In genomic region chr6:154593122-154593521, GRCh38 we compare ENCODE assay signal across 15 cellular contexts.
DNase-seq lines count a peak whose midpoint lies in the region; ATAC-seq, FAIRE-seq and TF ChIP-seq lines count a peak whose summit lies in the region.
"Had no signal": no experiment of that assay in that cellular context is flagged by ENCODE, and none has a peak within 500 bp of the region (broad histone marks: within the 10 kb centered on the region; RNA-seq: fewer than 3 reads in every experiment).

No MANE protein-coding gene starts in this region.

- no peaks in the 10 kb centered on the region for H3K9me2 ChIP-seq in MM.1S (replicated peaks; ENCODE audit: insufficient read depth, low read length)
- H3K9me2 ChIP-seq: SK-N-SH had no signal

- FAIRE-seq in GM12878 (lab: Jason Lieb, UNC): no peak

- H3K4me1 ChIP-seq in GM12878 (ENCODE audit: control insufficient read depth, insufficient read depth, low read length) (no peaks in the 10 kb centered on the region), muscle layer of colon (ENCODE audit: insufficient read depth, low read length) (peaks cover 39% of the 10 kb centered on the region), MM.1S (ENCODE audit: low read length) (no peaks in the 10 kb centered on the region), gastrocnemius medialis (no peaks in the 10 kb centered on the region)

- in situ Hi-C loops in GM12878 (cut with MboI) (no loop called here), gastrocnemius medialis (cut with MboI; ENCODE audit: low sequenced_read_pairs in 4 of 4) (no loop called here)

- CTCF ChIA-PET in GM12878 (lab: Yijun Ruan, JAX): no interaction called here

- H3K36me3 ChIP-seq in GM12878 (ENCODE audit: control insufficient read depth in 2 of 2, insufficient read depth in 2 of 2, low read length in 1 of 2) (no peaks in the 10 kb centered on the region), muscle layer of colon (ENCODE audit: insufficient read depth, low read length) (no peaks in the 10 kb centered on the region), MM.1S (replicated peaks; ENCODE audit: insufficient read depth, low read length) (no peaks in the 10 kb centered on the region), gastrocnemius medialis (no peaks in the 10 kb centered on the region)

- POLR2A ChIA-PET in GM12878 (lab: Charles Lee): no interaction called here

- no peaks in the 10 kb centered on the region for H3K9me3 ChIP-seq in GM12878 (replicated peaks; ENCODE audit: control insufficient read depth, insufficient read depth, low read length)
- no peaks in the 10 kb centered on the region for H3K9me3 ChIP-seq in muscle layer of colon (ENCODE audit: low read length)
- H3K9me3 ChIP-seq in MM.1S (replicated peaks; ENCODE audit: insufficient read depth, low read length): no peaks in the 10 kb centered on the region
- no peaks in the 10 kb centered on the region for H3K9me3 ChIP-seq in gastrocnemius medialis
- H3K9me3 ChIP-seq: SK-N-SH had no signal

- no peak for TF ChIP-seq POLR2A in GM12878 (IDR thresholded peaks at IDR 0.05; ENCODE audit: low read depth, low read length)
- TF ChIP-seq POLR2A in gastrocnemius medialis (IDR thresholded peaks at IDR 0.05): no peak

- WGBS in GM12878 (ENCODE audit: insufficient coverage, insufficient replicate concordance, low lambda C conversion rate, missing lambda C conversion rate): 58% methylated on average over 7 of the region's 7 CpGs

- DNase-seq in DMS53 (lab: John Stamatoyannopoulos, UW) (peak; percentile 94), NCI-H2081 treated with DMSO at 0.1 percent for 48 hours (lab: John Stamatoyannopoulos, UW) (peak; percentile 32), GM12878 (ENCODE audit: low read depth, low spot score) (no peak), MM.1S (no peak), head of caudate nucleus (no peak), gastrocnemius medialis (no peak), pons (ENCODE audit: low spot score) (no peak)
- DNase-seq: activated T-cell treated with anti-CD3 and anti-CD28 coated beads, Interleukin-2, amount 50 U/mL, for 72 hours; effector memory CD4-positive, alpha-beta T cell; NCI-H526 treated with DMSO at 0.1 percent for 48 hours; occipital lobe; SK-N-SH; stimulated activated CD4-positive, alpha-beta T cell treated with anti-CD3 and anti-CD28 coated beads, Interleukin-1b, Interleukin-23, amount 100 ng/mL, for 48 hours had no signal

- no peaks in the 10 kb centered on the region for H3F3A ChIP-seq in MM.1S (ENCODE audit: insufficient read depth, low read length)

- H3K79me2 ChIP-seq in GM12878 (ENCODE audit: control insufficient read depth, insufficient read depth, low read length) (no peaks in the 10 kb centered on the region), MM.1S (ENCODE audit: low read length) (no peaks in the 10 kb centered on the region)

- H4K20me1 ChIP-seq in GM12878 (ENCODE audit: control insufficient read depth, insufficient read depth): no peaks in the 10 kb centered on the region
- H4K20me1 ChIP-seq in MM.1S (ENCODE audit: insufficient read depth, low read length): no peaks in the 10 kb centered on the region

- RAD21 ChIA-PET in GM12878 (lab: Charles Lee; ENCODE audit: unreplicated experiment): no interaction called here

- H3K9ac ChIP-seq in GM12878 (ENCODE audit: control insufficient read depth, insufficient read depth, low read length) (no peak overlapping the region), muscle layer of colon (ENCODE audit: low read length) (no peak overlapping the region), MM.1S (ENCODE audit: low read length) (no peak overlapping the region)
- H3K9ac ChIP-seq: SK-N-SH had no signal

- H3K4me2 ChIP-seq in GM12878 (ENCODE audit: control insufficient read depth, insufficient read depth) (no peak overlapping the region), MM.1S (ENCODE audit: low read depth, low read length) (no peak overlapping the region)
- H3K4me2 ChIP-seq: SK-N-SH had no signal

- ATAC-seq in GM12878 (no peak), gastrocnemius medialis (no peak)
- ATAC-seq: activated T-cell treated with anti-CD3 and anti-CD28 coated beads, Interleukin-2, amount 50 U/mL, for 72 hours; stimulated activated effector memory CD8-positive, alpha-beta T cell treated with anti-CD3 and anti-CD28 coated beads, Interleukin-12 subunit alpha, Interleukin-12 subunit beta, amount 100 ng/mL, for 72 hours had no signal

- TF ChIP-seq RAD21 in GM12878 (IDR thresholded peaks at IDR 0.05; ENCODE audit: insufficient read depth, low read depth, low read length): no peak

- H3K27me3 ChIP-seq in GM12878 (replicated peaks in 1 of 2; ENCODE audit: control insufficient read depth in 2 of 2, insufficient read depth in 2 of 2, low read length in 1 of 2): no peaks in the 10 kb centered on the region; a peak in 1 of 4 replicates
- H3K27me3 ChIP-seq in muscle layer of colon (ENCODE audit: control insufficient read depth in 1 of 2, insufficient read depth in 2 of 2, low read length in 2 of 2): no peaks in the 10 kb centered on the region
- H3K27me3 ChIP-seq in MM.1S (replicated peaks; ENCODE audit: insufficient read depth, low read length): no peaks in the 10 kb centered on the region
- no peaks in the 10 kb centered on the region for H3K27me3 ChIP-seq in gastrocnemius medialis

- intact Hi-C loops in GM12878 (cut with micrococcal nuclease; ENCODE audit: unreplicated experiment): no loop called here
- intact Hi-C loops in head of caudate nucleus (cut with DNase I): no loop called here
- intact Hi-C loops in gastrocnemius medialis (cut with DNase I; ENCODE audit: low total_unique reads): no loop called here

- SMC1A ChIA-PET in GM12878 (lab: Charles Lee; ENCODE audit: uncharacterized antibody, unreplicated experiment): interaction anchor here (1.0 to 1.5 kb wide), 2 partner anchors 8 to 37 kb away, joined by 3 to 4 read pairs; no protein-coding TSS in a partner anchor

- H3K27ac ChIP-seq in GM12878 (ENCODE audit: control insufficient read depth, insufficient read depth) (no peak overlapping the region), muscle layer of colon (ENCODE audit: low read depth, low read length) (peak overlapping the region; percentile 79), MM.1S (ENCODE audit: low read length) (no peak overlapping the region), gastrocnemius medialis (no peak overlapping the region)

- no peak overlapping the region for H2AFZ ChIP-seq in GM12878 (ENCODE audit: control insufficient read depth, low read depth, low read length)
- no peak overlapping the region for H2AFZ ChIP-seq in MM.1S (ENCODE audit: low read length)

- TF ChIP-seq CTCF in GM12878 (IDR thresholded peaks at IDR 0.05 in 2 of 3, conservative IDR thresholded peaks at IDR 0.05 in 1 of 3; ENCODE audit: control insufficient read depth in 2 of 3, extremely low read depth in 1 of 3, insufficient read depth in 1 of 3, low read depth in 3 of 3, low read length in 3 of 3) (no peak), MM.1S (IDR thresholded peaks at IDR 0.05; ENCODE audit: low read length) (no peak), gastrocnemius medialis (IDR thresholded peaks at IDR 0.05 in 4 of 5, conservative IDR thresholded peaks at IDR 0.05 in 1 of 5) (no peak)

- no TSS peak for BruUV-seq in GM12878 (replicated peaks; lab: Mats Ljungman, UMichigan)

- no peak for TF ChIP-seq EP300 in GM12878 (IDR thresholded peaks at IDR 0.05; ENCODE audit: borderline replicate concordance in 1 of 2, control insufficient read depth in 1 of 2, low read depth in 2 of 2, low read length in 2 of 2)

- no peak overlapping the region for H3K4me3 ChIP-seq in GM12878
- no peak overlapping the region for H3K4me3 ChIP-seq in muscle layer of colon (ENCODE audit: low read depth in 1 of 2, low read length in 2 of 2)
- H3K4me3 ChIP-seq in MM.1S (ENCODE audit: low read length): no peak overlapping the region
- H3K4me3 ChIP-seq in gastrocnemius medialis: no peak overlapping the region

TF ChIP-seq in GM12878, 131 proteins besides CTCF, POLR2A, EP300 and RAD21 (continues in another document):
- TF ChIP-seq CBFB (IDR thresholded peaks at IDR 0.05; ENCODE audit: low read depth) (no peak), STAT3 (IDR thresholded peaks at IDR 0.05; ENCODE audit: low read depth, low read length) (no peak), MLLT1 (IDR thresholded peaks at IDR 0.05) (no peak), CHD1 (IDR thresholded peaks at IDR 0.05; ENCODE audit: low read depth, low read length) (no peak), STAT1 (conservative IDR thresholded peaks at IDR 0.05) (no peak), CHD4 (IDR thresholded peaks at IDR 0.05) (no peak), PBX3 (IDR thresholded peaks at IDR 0.05; ENCODE audit: insufficient replicate concordance, low read depth, low read length) (peak; percentile 44), MYB (IDR thresholded peaks at IDR 0.05; ENCODE audit: borderline replicate concordance, low read depth, low read length) (no peak), PKNOX1 (IDR thresholded peaks at IDR 0.05) (peak; percentile 51; the same call in 1 of the 2 replicates)

Comparison
In these comparisons a context has a peak if more than half of its experiments do, and no peak if none do; other contexts are left out.
1. DNase-seq: peak in DMS53 (single experiment) and NCI-H2081 treated with DMSO at 0.1 percent for 48 hours (single experiment); none in GM12878 (single experiment), MM.1S (single experiment), head of caudate nucleus (0 of 42), gastrocnemius medialis (0 of 2) and pons (single experiment).